15 cellular contexts compared by ENCODE assay signal in the genomic region with DNA sequence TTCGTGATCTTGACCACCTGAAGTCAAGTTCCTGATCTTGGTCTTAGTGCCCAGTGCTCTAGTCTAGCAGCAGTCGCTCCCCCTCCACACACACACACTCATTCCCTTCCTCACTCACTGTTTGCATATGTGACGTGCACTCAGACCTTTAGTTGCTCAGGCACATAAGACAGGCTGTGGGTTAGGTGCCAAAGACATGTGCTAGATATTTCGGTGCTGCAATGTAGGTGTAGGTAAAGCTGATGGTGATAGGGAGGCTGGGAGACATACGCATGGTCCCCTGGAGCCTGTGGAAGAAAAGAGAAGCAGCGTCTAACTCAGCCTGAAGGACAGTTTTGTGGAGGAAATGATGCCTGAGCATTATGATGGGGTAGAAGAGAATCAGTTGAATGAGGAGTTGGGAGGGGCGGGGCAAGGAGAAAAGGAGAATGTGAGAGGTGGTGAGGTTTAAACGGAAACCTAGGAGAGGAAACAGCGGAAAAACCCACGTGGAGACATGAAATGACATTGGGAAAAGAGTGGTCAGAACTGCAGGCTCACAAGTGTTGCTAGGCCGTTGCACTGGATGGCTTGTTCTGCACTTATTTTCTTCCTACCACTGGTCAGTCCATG. TPM values are rescaled to one million over a fixed set of nuclear protein-coding genes. Genes with fewer than 3 reads are reported as not detected.
A peak's percentile ranks its signal among the peaks of the same experiment; 100 is the strongest.
DNase-seq lines count a peak whose midpoint lies in the region; TF ChIP-seq lines count a peak whose summit lies in the region.
"Had no signal": no experiment of that assay in that cellular context is flagged by ENCODE, and none has a peak within 500 bp of the region (broad histone marks: within the 10 kb centered on the region; RNA-seq: fewer than 3 reads in every experiment).

No MANE protein-coding gene starts in this region.

- no peak for TF ChIP-seq RAD21 in neural cell (conservative IDR thresholded peaks at IDR 0.05)

- H3K27ac Mint-ChIP-seq in activated CD4-positive, alpha-beta T cell treated with anti-CD3 and anti-CD28 coated beads, Interleukin-2, amount 10 ng/mL, durations not matched to agents 7 days and 5 days: peak overlapping the region; percentile 95
- H3K27ac Mint-ChIP-seq in IgD-negative memory B cell: peak overlapping the region in 2 of 3 donors; percentile 30 to 90
- H3K27ac Mint-ChIP-seq in activated naive CD4-positive, alpha-beta T cell treated with anti-CD3 and anti-CD28 coated beads, Interleukin-2, amount 50 U/mL, for 24 hours: peak overlapping the region; percentile 89
- H3K27ac Mint-ChIP-seq in osteocyte (ENCODE audit: unreplicated experiment): no peak overlapping the region

- H3K79me2 ChIP-seq in neural cell (replicated peaks; ENCODE audit: insufficient read depth, low read length) (peaks cover 30% of the 10 kb centered on the region), smooth muscle cell (ENCODE audit: low read depth) (peaks cover 4% of the 10 kb centered on the region)

- H3K9me3 ChIP-seq in neural cell (ENCODE audit: low read length): no peaks in the 10 kb centered on the region
- no peaks in the 10 kb centered on the region for H3K9me3 ChIP-seq in smooth muscle cell (replicated peaks; ENCODE audit: low read depth)
- H3K9me3 ChIP-seq: esophagus muscularis mucosa, spleen had no signal

- H3K9me2 ChIP-seq in neural cell (ENCODE audit: insufficient read depth, low read length): no peaks in the 10 kb centered on the region

- no peaks in the 10 kb centered on the region for H3K36me3 ChIP-seq in neural cell (ENCODE audit: insufficient read depth, low read length)
- H3K36me3 ChIP-seq in smooth muscle cell (ENCODE audit: low read depth): no peaks in the 10 kb centered on the region

- H3K4me3 ChIP-seq in neural cell (ENCODE audit: low read length): peak overlapping the region; percentile 93
- H3K4me3 ChIP-seq in smooth muscle cell: no peak overlapping the region
- H3K4me3 ChIP-seq: coronary artery, esophagus muscularis mucosa, lung, SK-N-MC had no signal

- H3K9ac ChIP-seq in neural cell (ENCODE audit: low read length): no peak overlapping the region
- H3K9ac ChIP-seq in smooth muscle cell (ENCODE audit: low read depth): no peak overlapping the region

- DNase-seq in activated CD4-positive, alpha-beta T cell treated with anti-CD3 and anti-CD28 coated beads, Interleukin-2, amount 10 ng/mL, durations not matched to agents 7 days and 5 days: no peak
- DNase-seq in activated CD4-positive, alpha-beta T cell treated with anti-CD3 and anti-CD28 coated beads for 1 hour: no peak
- DNase-seq in COLO829 (ENCODE audit: low spot score): no peak
- DNase-seq in osteocyte (ENCODE audit: extremely low spot score, unreplicated experiment): no peak
- DNase-seq in smooth muscle cell (lab: John Stamatoyannopoulos, UW; ENCODE audit: unreplicated experiment): no peak
- DNase-seq: ACHN, DMS153, spleen had no signal

- WGBS in smooth muscle cell (ENCODE audit: low lambda C conversion rate): 85% methylated on average over 11 of the region's 11 CpGs

- H3F3A ChIP-seq in neural cell (ENCODE audit: insufficient read depth, low read length, poor library complexity, severe bottlenecking) (no peaks in the 10 kb centered on the region), smooth muscle cell (ENCODE audit: low read depth) (peaks cover 23% of the 10 kb centered on the region)

- peaks cover 73% of the 10 kb centered on the region for H3K36me3 Mint-ChIP-seq in activated CD4-positive, alpha-beta T cell treated with anti-CD3 and anti-CD28 coated beads, Interleukin-2, amount 10 ng/mL, durations not matched to agents 7 days and 5 days (ENCODE audit: low read depth)
- H3K36me3 Mint-ChIP-seq in IgD-negative memory B cell (no peaks in the 10 kb centered on the region), osteocyte (ENCODE audit: unreplicated experiment) (no peaks in the 10 kb centered on the region)
- H3K36me3 Mint-ChIP-seq in activated naive CD4-positive, alpha-beta T cell treated with anti-CD3 and anti-CD28 coated beads, Interleukin-2, amount 50 U/mL, for 24 hours: peaks cover 4% of the 10 kb centered on the region

- peaks cover 11% of the 10 kb centered on the region for H3K4me1 ChIP-seq in smooth muscle cell (ENCODE audit: low read depth)

- no peak overlapping the region for H2AFZ ChIP-seq in neural cell (ENCODE audit: low read depth, low read length)
- no peak overlapping the region for H2AFZ ChIP-seq in smooth muscle cell (ENCODE audit: low read depth)

- no peaks in the 10 kb centered on the region for H3K9me3 Mint-ChIP-seq in activated CD4-positive, alpha-beta T cell treated with anti-CD3 and anti-CD28 coated beads, Interleukin-2, amount 10 ng/mL, durations not matched to agents 7 days and 5 days
- H3K9me3 Mint-ChIP-seq in IgD-negative memory B cell (no peaks in the 10 kb centered on the region), osteocyte (ENCODE audit: unreplicated experiment) (no peaks in the 10 kb centered on the region)
- no peaks in the 10 kb centered on the region for H3K9me3 Mint-ChIP-seq in activated naive CD4-positive, alpha-beta T cell treated with anti-CD3 and anti-CD28 coated beads, Interleukin-2, amount 50 U/mL, for 24 hours

- peak overlapping the region; percentile 94 for H3K4me3 Mint-ChIP-seq in activated CD4-positive, alpha-beta T cell treated with anti-CD3 and anti-CD28 coated beads, Interleukin-2, amount 10 ng/mL, durations not matched to agents 7 days and 5 days
- peak overlapping the region in 3 of 4 donors; percentile 23 to 86 (median 79) for H3K4me3 Mint-ChIP-seq in IgD-negative memory B cell
- peak overlapping the region; percentile 69 for H3K4me3 Mint-ChIP-seq in activated naive CD4-positive, alpha-beta T cell treated with anti-CD3 and anti-CD28 coated beads, Interleukin-2, amount 50 U/mL, for 24 hours
- H3K4me3 Mint-ChIP-seq in osteocyte (ENCODE audit: unreplicated experiment): no peak overlapping the region

- no peaks in the 10 kb centered on the region for H3K27me3 Mint-ChIP-seq in activated CD4-positive, alpha-beta T cell treated with anti-CD3 and anti-CD28 coated beads, Interleukin-2, amount 10 ng/mL, durations not matched to agents 7 days and 5 days
- H3K27me3 Mint-ChIP-seq in IgD-negative memory B cell (peaks cover 5% of the 10 kb centered on the region), osteocyte (ENCODE audit: unreplicated experiment) (no peaks in the 10 kb centered on the region)
- H3K27me3 Mint-ChIP-seq in activated naive CD4-positive, alpha-beta T cell treated with anti-CD3 and anti-CD28 coated beads, Interleukin-2, amount 50 U/mL, for 24 hours: no peaks in the 10 kb centered on the region

- no peaks in the 10 kb centered on the region for H3K27me3 ChIP-seq in neural cell (ENCODE audit: insufficient read depth, low read depth, low read length)
- H3K27me3 ChIP-seq in smooth muscle cell (ENCODE audit: low read depth): no peaks in the 10 kb centered on the region
- H3K27me3 ChIP-seq: esophagus muscularis mucosa, spleen had no signal

- H3K4me1 Mint-ChIP-seq in activated CD4-positive, alpha-beta T cell treated with anti-CD3 and anti-CD28 coated beads, Interleukin-2, amount 10 ng/mL, durations not matched to agents 7 days and 5 days: peaks cover 77% of the 10 kb centered on the region
- peaks cover 52 to 67% (median 55%) of the 10 kb centered on the region in 3 donors for H3K4me1 Mint-ChIP-seq in IgD-negative memory B cell
- peaks cover 80% of the 10 kb centered on the region for H3K4me1 Mint-ChIP-seq in activated naive CD4-positive, alpha-beta T cell treated with anti-CD3 and anti-CD28 coated beads, Interleukin-2, amount 50 U/mL, for 24 hours
- H3K4me1 Mint-ChIP-seq in osteocyte (ENCODE audit: unreplicated experiment): peaks cover 20% of the 10 kb centered on the region

- TF ChIP-seq EP300 in neural cell (conservative IDR thresholded peaks at IDR 0.05; ENCODE audit: poor library complexity, severe bottlenecking): no peak

- H4K20me1 ChIP-seq in neural cell (ENCODE audit: insufficient read depth): no peaks in the 10 kb centered on the region
- H4K20me1 ChIP-seq in smooth muscle cell (ENCODE audit: low read depth): peaks cover 35% of the 10 kb centered on the region

- H3K4me2 ChIP-seq in neural cell (ENCODE audit: low read length) (no peak overlapping the region), smooth muscle cell (no peak overlapping the region)

- CTCF ChIA-PET in activated CD4-positive, alpha-beta T cell treated with anti-CD3 and anti-CD28 coated beads, Interleukin-2, amount 10 ng/mL, durations not matched to agents 7 days and 5 days (lab: Charles Lee): no interaction called here

- no peak for TF ChIP-seq CTCF in neural cell (IDR thresholded peaks at IDR 0.05; ENCODE audit: poor library complexity, severe bottlenecking)
- TF ChIP-seq CTCF in osteocyte (IDR thresholded peaks at IDR 0.05): no peak
- no peak for TF ChIP-seq CTCF in smooth muscle cell (IDR thresholded peaks at IDR 0.05; ENCODE audit: borderline replicate concordance, insufficient read depth, poor library complexity, severe bottlenecking)

- POLR2A ChIA-PET in activated CD4-positive, alpha-beta T cell treated with anti-CD3 and anti-CD28 coated beads, Interleukin-2, amount 10 ng/mL, durations not matched to agents 7 days and 5 days (lab: Charles Lee): no interaction called here

- no peak overlapping the region for H3K27ac ChIP-seq in neural cell (ENCODE audit: low read length)
- no peak overlapping the region for H3K27ac ChIP-seq in smooth muscle cell (ENCODE audit: low read depth)
- H3K27ac ChIP-seq: coronary artery, esophagus muscularis mucosa had no signal

TF ChIP-seq in neural cell, 6 proteins besides CTCF, POLR2A, EP300 and RAD21 (continues in another document):
- TF ChIP-seq EZH2 (IDR thresholded peaks at IDR 0.05; ENCODE audit: borderline replicate concordance, insufficient read depth, low read length, poor library complexity, severe bottlenecking) (no peak), POLR2AphosphoS5 (IDR thresholded peaks at IDR 0.05) (no peak), TAF1 (IDR thresholded peaks at IDR 0.05; ENCODE audit: low read depth) (no peak), MXI1 (conservative IDR thresholded peaks at IDR 0.05; ENCODE audit: poor library complexity, severe bottlenecking) (no peak), SMC3 (conservative IDR thresholded peaks at IDR 0.05; ENCODE audit: poor library complexity) (no peak)

RNA-seq across cellular contexts. Expression of a gene that starts 3.9 kb away (rescaled TPM):
- 10 to 100 TPM; 93.0 to 93.5 TPM for total RNA-seq in activated CD4-positive, alpha-beta T cell treated with anti-CD3 and anti-CD28 coated beads, Interleukin-2, amount 10 ng/mL, durations not matched to agents 7 days and 5 days
- polyA plus RNA-seq in IgD-negative memory B cell (21.9 TPM), neural cell (19.9 and 29.7 TPM in 2 replicates), smooth muscle cell (3.1 and 4.6 TPM in 2 replicates)
- 61.4 and 62.5 TPM in 2 replicates for polyA minus RNA-seq in neural cell
- total RNA-seq in osteocyte (10.9 and 11.2 TPM in 2 replicates), smooth muscle cell (10.4 TPM in 2 replicates)
